Comparison of ENCODE assay signal across 8 cellular contexts in genomic region chr1:15501208-15502032, GRCh38. TPM values are rescaled to one million over a fixed set of nuclear protein-coding genes. Genes with fewer than 3 reads are reported as not detected.
DNase-seq lines count a peak whose midpoint lies in the region; ATAC-seq and TF ChIP-seq lines count a peak whose summit lies in the region.

No MANE protein-coding gene starts in this region.

- H3K4me1 Mint-ChIP-seq in activated CD4-positive, alpha-beta memory T cell treated with anti-CD3 and anti-CD28 coated beads for 36 hours (ENCODE audit: low read depth): no peaks in the 10 kb centered on the region
- no peaks in the 10 kb centered on the region for H3K4me1 Mint-ChIP-seq in naive thymus-derived CD8-positive, alpha-beta T cell

- no peaks in the 10 kb centered on the region for H3K4me1 ChIP-seq in HAP-1
- H3K4me1 ChIP-seq in upper lobe of left lung: no peaks in the 10 kb centered on the region

- no peak for TF ChIP-seq POLR2A in upper lobe of left lung (IDR thresholded peaks at IDR 0.05)

- H3K9me3 Mint-ChIP-seq in activated CD4-positive, alpha-beta memory T cell treated with anti-CD3 and anti-CD28 coated beads for 36 hours: peaks cover 4% of the 10 kb centered on the region
- H3K9me3 Mint-ChIP-seq in naive thymus-derived CD8-positive, alpha-beta T cell: peaks cover 0 to 2% (median 0%) of the 10 kb centered on the region in 9 donors

- peak; percentile 87 for TF ChIP-seq CTCF in epithelial cell of proximal tubule (conservative IDR thresholded peaks at IDR 0.05; ENCODE audit: low read depth, low read length)
- peak; percentile 14 to 55 (median 36) for TF ChIP-seq CTCF in upper lobe of left lung (IDR thresholded peaks at IDR 0.05)

- H3K4me3 Mint-ChIP-seq in activated CD4-positive, alpha-beta memory T cell treated with anti-CD3 and anti-CD28 coated beads for 36 hours: no peak overlapping the region
- H3K4me3 Mint-ChIP-seq in naive thymus-derived CD8-positive, alpha-beta T cell: no peak overlapping the region

- H3K4me3 ChIP-seq in HAP-1 (no peak overlapping the region), epithelial cell of proximal tubule (ENCODE audit: low read depth, low read length) (no peak overlapping the region), upper lobe of left lung (no peak overlapping the region)

- H3K27ac Mint-ChIP-seq in activated CD4-positive, alpha-beta memory T cell treated with anti-CD3 and anti-CD28 coated beads for 36 hours: no peak overlapping the region
- H3K27ac Mint-ChIP-seq in naive thymus-derived CD8-positive, alpha-beta T cell: peak overlapping the region in 1 of 10 donors; percentile 63

- DNase-seq in AML-193 (lab: John Stamatoyannopoulos, UW): peak; percentile 14 to 52
- DNase-seq in HAP-1 (ENCODE audit: low spot score in 2 of 2): peak; percentile 56 to 84
- peak; percentile 12 for DNase-seq in NCI-H524 treated with DMSO at 0.1 percent for 48 hours (lab: John Stamatoyannopoulos, UW)
- peak; percentile 73 for DNase-seq in activated CD4-positive, alpha-beta memory T cell treated with anti-CD3 and anti-CD28 coated beads for 36 hours
- no peak for DNase-seq in epithelial cell of proximal tubule (ENCODE audit: low read depth)
- DNase-seq in naive thymus-derived CD8-positive, alpha-beta T cell: peak in 7 of 10 donors; percentile 10 to 40 (median 14)
- peak in 1 of 2 donors; percentile 63 for DNase-seq in upper lobe of left lung

- CTCF ChIA-PET in activated CD4-positive, alpha-beta memory T cell treated with anti-CD3 and anti-CD28 coated beads for 36 hours (lab: Charles Lee): interaction anchor here (0.7 to 1.6 kb wide), 4 partner anchors 8 to 184 kb away, joined by 3 to 7 read pairs (median 5); no protein-coding TSS in a partner anchor

- TF ChIP-seq EP300 in upper lobe of left lung (IDR thresholded peaks at IDR 0.05): no peak

- H3K36me3 ChIP-seq in HAP-1 (replicated peaks) (no peaks in the 10 kb centered on the region), upper lobe of left lung (peaks cover 0 to 53% (median 32%) of the 10 kb centered on the region in 4 donors)

- peaks cover 5% of the 10 kb centered on the region for H3K36me3 Mint-ChIP-seq in activated CD4-positive, alpha-beta memory T cell treated with anti-CD3 and anti-CD28 coated beads for 36 hours
- H3K36me3 Mint-ChIP-seq in naive thymus-derived CD8-positive, alpha-beta T cell: peaks cover 0 to 54% (median 16%) of the 10 kb centered on the region in 3 donors

- no peaks in the 10 kb centered on the region for H3K9me3 ChIP-seq in HAP-1
- H3K9me3 ChIP-seq in upper lobe of left lung: no peaks in the 10 kb centered on the region

- intact Hi-C loops in activated CD4-positive, alpha-beta memory T cell treated with anti-CD3 and anti-CD28 coated beads for 36 hours (cut with micrococcal nuclease): loop anchor here (5.0 kb wide), 1 partner anchor 179 kb away; no protein-coding TSS in a partner anchor

- POLR2A ChIA-PET in activated CD4-positive, alpha-beta memory T cell treated with anti-CD3 and anti-CD28 coated beads for 36 hours (lab: Charles Lee): no interaction called here
- POLR2A ChIA-PET in naive thymus-derived CD8-positive, alpha-beta T cell (lab: Charles Lee): no interaction called here

- no peaks in the 10 kb centered on the region for H3K27me3 ChIP-seq in HAP-1 (ENCODE audit: low read depth)
- H3K27me3 ChIP-seq in upper lobe of left lung: no peaks in the 10 kb centered on the region

- WGBS in upper lobe of left lung, 2 donors: 63 to 65% methylated on average over 17 of the region's 17 CpGs

- no peak overlapping the region for H3K27ac ChIP-seq in upper lobe of left lung

- no peaks in the 10 kb centered on the region for H3K27me3 Mint-ChIP-seq in activated CD4-positive, alpha-beta memory T cell treated with anti-CD3 and anti-CD28 coated beads for 36 hours
- H3K27me3 Mint-ChIP-seq in naive thymus-derived CD8-positive, alpha-beta T cell: no peaks in the 10 kb centered on the region

- in situ Hi-C loops in HAP-1 (cut with MboI; ENCODE audit: low sequenced_read_pairs): no loop called here

- ATAC-seq in naive thymus-derived CD8-positive, alpha-beta T cell: peak; percentile 42 to 64
- ATAC-seq in upper lobe of left lung (ENCODE audit: low FRiP score in 2 of 2) (no peak), HG03039 (IDR thresholded peaks at IDR 0.05; ENCODE audit: unreplicated experiment) (no peak)

RNA-seq across cellular contexts. Expression of gene CASP9, which starts 22.6 kb away (rescaled TPM):
- total RNA-seq in activated CD4-positive, alpha-beta memory T cell treated with anti-CD3 and anti-CD28 coated beads for 36 hours: 10 to 100 TPM; 10.5 to 11.5 TPM
- total RNA-seq in epithelial cell of proximal tubule: 10.3 and 24.2 TPM in 2 replicates
- total RNA-seq in naive thymus-derived CD8-positive, alpha-beta T cell: 10 to 100 TPM; 13.4 to 15.9 TPM
- 1 to 10 TPM; 8.0 to 8.6 (median 8.4) TPM for polyA plus RNA-seq in naive thymus-derived CD8-positive, alpha-beta T cell
- total RNA-seq in upper lobe of left lung: 10 to 100 TPM; 11.9 to 40.9 (median 15.0) TPM

RNA-seq across cellular contexts. Expression of gene DNAJC16, which starts 25.2 kb away (rescaled TPM):
- 10 to 100 TPM; 10.0 to 10.4 TPM for total RNA-seq in activated CD4-positive, alpha-beta memory T cell treated with anti-CD3 and anti-CD28 coated beads for 36 hours
- total RNA-seq in epithelial cell of proximal tubule (9.8 and 13.5 TPM in 2 replicates), upper lobe of left lung (10 to 100 TPM; 12.7 to 23.0 (median 17.1) TPM)
- total RNA-seq in naive thymus-derived CD8-positive, alpha-beta T cell: 10 to 100 TPM; 24.8 to 30.0 TPM
- polyA plus RNA-seq in naive thymus-derived CD8-positive, alpha-beta T cell: 1 to 10 TPM; 5.0 to 9.7 (median 7.1) TPM

RNA-seq across cellular contexts. Expression of gene CELA2B, which starts 25.5 kb away (rescaled TPM):
- total RNA-seq in activated CD4-positive, alpha-beta memory T cell treated with anti-CD3 and anti-CD28 coated beads for 36 hours: not detected
- not detected in 2 replicates for total RNA-seq in epithelial cell of proximal tubule
- total RNA-seq in naive thymus-derived CD8-positive, alpha-beta T cell: not detected
- not detected for polyA plus RNA-seq in naive thymus-derived CD8-positive, alpha-beta T cell
- 1 to 10 TPM in 2 of 6 donors, under 1 TPM in 1, not detected in 3; 0.91 to 1.8 (median 1.3) TPM for total RNA-seq in upper lobe of left lung

RNA-seq across cellular contexts. Expression of gene CELA2A, which starts 44.9 kb away (rescaled TPM):
- total RNA-seq in activated CD4-positive, alpha-beta memory T cell treated with anti-CD3 and anti-CD28 coated beads for 36 hours: not detected
- total RNA-seq in epithelial cell of proximal tubule: not detected in 2 replicates
- total RNA-seq in naive thymus-derived CD8-positive, alpha-beta T cell: not detected
- not detected for polyA plus RNA-seq in naive thymus-derived CD8-positive, alpha-beta T cell
- total RNA-seq in upper lobe of left lung: 1 to 10 TPM in 1 of 6 donors, under 1 TPM in 1, not detected in 4; 0.83 to 2.3 TPM

Comparison
In these comparisons a context has a peak if more than half of its experiments do, and no peak if none do; other contexts are left out.
1. ATAC-seq: peak in naive thymus-derived CD8-positive, alpha-beta T cell (2 of 2); none in upper lobe of left lung (0 of 2) and HG03039 (single experiment).